22 cellular contexts compared by ENCODE assay signal in genomic region chr12:75661927-75662326, GRCh38.
DNase-seq lines count a peak whose midpoint lies in the region; ATAC-seq and TF ChIP-seq lines count a peak whose summit lies in the region.
"Had no signal": no experiment of that assay in that cellular context is flagged by ENCODE, and none has a peak within 500 bp of the region (broad histone marks: within the 10 kb centered on the region; RNA-seq: fewer than 3 reads in every experiment).

No MANE protein-coding gene starts in this region.

- peak; percentile 75 for DNase-seq in EH (ENCODE audit: low read depth)
- peak; percentile 29 for DNase-seq in RPMI7951 (ENCODE audit: low read depth)
- peak; percentile 82 for DNase-seq in choroid plexus epithelial cell (ENCODE audit: low read depth)
- DNase-seq in left kidney (ENCODE audit: low read depth, low spot score), result peak; percentile 71
- no peak for DNase-seq in activated naive CD8-positive, alpha-beta T cell treated with anti-CD3 and anti-CD28 coated beads for 36 hours
- DNase-seq in omental fat pad (ENCODE audit: low spot score), result no peak
- no peak for DNase-seq in T-cell
- DNase-seq: activated CD4-positive, alpha-beta T cell treated with anti-CD3 and anti-CD28 coated beads, Interleukin-2, amount 10 ng/mL, durations not matched to agents 7 days and 5 days; activated naive CD8-positive, alpha-beta T cell treated with anti-CD3 and anti-CD28 coated beads, Interleukin-2, amount 50 U/mL, for 24 hours; CD4-positive, CD25-positive, alpha-beta regulatory T cell; central memory CD4-positive, alpha-beta T cell; DMS 273 treated with DMSO at 0.1 percent for 48 hours; glutamatergic neuron; left ventricle myocardium superior; NCI-H1417; NCI-H526 treated with DMSO at 0.1 percent for 48 hours; occipital lobe; SIG-M5 had no signal

- H3K27ac Mint-ChIP-seq in activated naive CD8-positive, alpha-beta T cell treated with anti-CD3 and anti-CD28 coated beads for 36 hours, result no peak overlapping the region
- no peak overlapping the region for H3K27ac Mint-ChIP-seq in T-cell
- H3K27ac Mint-ChIP-seq: activated CD4-positive, alpha-beta T cell treated with anti-CD3 and anti-CD28 coated beads, Interleukin-2, amount 10 ng/mL, durations not matched to agents 7 days and 5 days; activated naive CD8-positive, alpha-beta T cell treated with anti-CD3 and anti-CD28 coated beads, Interleukin-2, amount 50 U/mL, for 24 hours; CD4-positive, CD25-positive, alpha-beta regulatory T cell; T-helper 1 cell treated with Interleukin-12 subunit alpha and Interleukin-12 subunit beta and Interleukin-4 antibody, amounts not matched to agents 30 μg/mL and 1 μg/mL, for 36 hours had no signal

- ATAC-seq in GM21619 (IDR thresholded peaks at IDR 0.05; ENCODE audit: unreplicated experiment), result no peak
- ATAC-seq in omental fat pad (ENCODE audit: low FRiP score), result no peak
- ATAC-seq in T-cell (replicated peaks in 1 of 4), result no peak
- ATAC-seq: activated naive CD8-positive, alpha-beta T cell treated with anti-CD3 and anti-CD28 coated beads, Interleukin-2, amount 50 U/mL, for 24 hours; left ventricle myocardium superior had no signal

- POLR2A ChIA-PET in T-cell (lab: Charles Lee), result interaction anchor here in 1 of 2 donors (0.8 kb wide), 1 partner anchor 386 kb away, joined by 4 read pairs; no protein-coding TSS in a partner anchor

- no peaks in the 10 kb centered on the region for H3K36me3 Mint-ChIP-seq in activated naive CD8-positive, alpha-beta T cell treated with anti-CD3 and anti-CD28 coated beads for 36 hours
- no peaks in the 10 kb centered on the region for H3K36me3 Mint-ChIP-seq in T-cell
- H3K36me3 Mint-ChIP-seq: CD4-positive, CD25-positive, alpha-beta regulatory T cell had no signal

- peaks cover 7% of the 10 kb centered on the region for H3K4me1 Mint-ChIP-seq in activated naive CD8-positive, alpha-beta T cell treated with anti-CD3 and anti-CD28 coated beads for 36 hours
- peaks cover 0 to 3% (median 3%) of the 10 kb centered on the region in 3 donors for H3K4me1 Mint-ChIP-seq in T-cell
- H3K4me1 Mint-ChIP-seq: activated naive CD8-positive, alpha-beta T cell treated with anti-CD3 and anti-CD28 coated beads, Interleukin-2, amount 50 U/mL, for 24 hours had no signal

- no peaks in the 10 kb centered on the region for H3K9me3 Mint-ChIP-seq in activated naive CD8-positive, alpha-beta T cell treated with anti-CD3 and anti-CD28 coated beads for 36 hours
- no peaks in the 10 kb centered on the region for H3K9me3 Mint-ChIP-seq in T-cell
- H3K9me3 Mint-ChIP-seq: activated CD4-positive, alpha-beta T cell treated with anti-CD3 and anti-CD28 coated beads, Interleukin-2, amount 10 ng/mL, durations not matched to agents 7 days and 5 days; activated naive CD8-positive, alpha-beta T cell treated with anti-CD3 and anti-CD28 coated beads, Interleukin-2, amount 50 U/mL, for 24 hours; CD4-positive, CD25-positive, alpha-beta regulatory T cell; T-helper 1 cell treated with Interleukin-12 subunit alpha and Interleukin-12 subunit beta and Interleukin-4 antibody, amounts not matched to agents 30 μg/mL and 1 μg/mL, for 36 hours had no signal

- H3K4me3 ChIP-seq in choroid plexus epithelial cell (ENCODE audit: low read depth, low read length), result no peak overlapping the region
- H3K4me3 ChIP-seq: right atrium auricular region, suprapubic skin had no signal

- TF ChIP-seq CTCF in choroid plexus epithelial cell (conservative IDR thresholded peaks at IDR 0.05; ENCODE audit: low read depth, low read length) (no peak), omental fat pad (IDR thresholded peaks at IDR 0.05) (no peak)

- H3K4me3 Mint-ChIP-seq in activated naive CD8-positive, alpha-beta T cell treated with anti-CD3 and anti-CD28 coated beads for 36 hours, result no peak overlapping the region
- no peak overlapping the region for H3K4me3 Mint-ChIP-seq in T-cell
- H3K4me3 Mint-ChIP-seq: activated CD4-positive, alpha-beta T cell treated with anti-CD3 and anti-CD28 coated beads, Interleukin-2, amount 10 ng/mL, durations not matched to agents 7 days and 5 days; activated naive CD8-positive, alpha-beta T cell treated with anti-CD3 and anti-CD28 coated beads, Interleukin-2, amount 50 U/mL, for 24 hours; CD4-positive, CD25-positive, alpha-beta regulatory T cell; T-helper 1 cell treated with Interleukin-12 subunit alpha and Interleukin-12 subunit beta and Interleukin-4 antibody, amounts not matched to agents 30 μg/mL and 1 μg/mL, for 36 hours had no signal

- H3K27me3 Mint-ChIP-seq in activated naive CD8-positive, alpha-beta T cell treated with anti-CD3 and anti-CD28 coated beads for 36 hours, result peaks cover 8% of the 10 kb centered on the region
- no peaks in the 10 kb centered on the region for H3K27me3 Mint-ChIP-seq in T-cell
- H3K27me3 Mint-ChIP-seq: activated naive CD8-positive, alpha-beta T cell treated with anti-CD3 and anti-CD28 coated beads, Interleukin-2, amount 50 U/mL, for 24 hours; CD4-positive, CD25-positive, alpha-beta regulatory T cell had no signal

- CTCF ChIA-PET in T-cell (lab: Charles Lee), result no interaction called here

Comparison
In these comparisons a context has a peak if more than half of its experiments do, and no peak if none do; other contexts are left out.
1. DNase-seq: peak in EH (single experiment), RPMI7951 (single experiment), choroid plexus epithelial cell (single experiment) and left kidney (single experiment); none in activated naive CD8-positive, alpha-beta T cell treated with anti-CD3 and anti-CD28 coated beads for 36 hours (single experiment), omental fat pad (single experiment) and T-cell (0 of 34).